26 cellular contexts compared by ENCODE assay signal in genomic region chr18:60962629-60963028, GRCh38.
"Had no signal": no experiment of that assay in that cellular context is flagged by ENCODE, and none has a peak within 500 bp of the region (broad histone marks: within the 10 kb centered on the region; RNA-seq: fewer than 3 reads in every experiment).

No MANE protein-coding gene starts in this region.

- H3K27ac ChIP-seq: breast epithelium, left lung, neutrophil, sigmoid colon, stomach, thyroid gland, upper lobe of left lung, vagina had no signal

- H3K4me3 ChIP-seq: breast epithelium, left lung, sigmoid colon, stomach, thyroid gland, upper lobe of left lung, vagina had no signal

- H3K27me3 ChIP-seq: breast epithelium, left lung, neutrophil, sigmoid colon, stomach, thyroid gland, upper lobe of left lung, vagina had no signal

- ATAC-seq: activated CD8-positive, alpha-beta T cell treated with anti-CD3 and anti-CD28 coated beads for 36 hours; activated naive CD8-positive, alpha-beta T cell treated with anti-CD3 and anti-CD28 coated beads, Interleukin-2, amount 50 U/mL, for 24 hours; activated T-cell treated with anti-CD3 and anti-CD28 coated beads, Interleukin-2, amount 50 U/mL, for 4 hours; activated T-helper 17 cell treated with anti-CD3 and anti-CD28 coated beads, Interleukin-2, amount 50 U/mL, for 72 hours; esophagus mucosa; left lung; stimulated activated naive B cell treated with anti-CD40 and anti-IgM and Interleukin-4, amounts not matched to agents 10 μg/mL and 1 μg/mL and 100 μg/mL, for 72 hours; WTC11 had no signal

- H3K9me3 ChIP-seq: neutrophil, sigmoid colon, stomach, thyroid gland, upper lobe of left lung, vagina had no signal

- H3K4me1 ChIP-seq: breast epithelium, left lung, sigmoid colon, stomach, thyroid gland, upper lobe of left lung, vagina had no signal

- DNase-seq: activated CD4-positive, alpha-beta T cell treated with anti-CD3 and anti-CD28 coated beads for 1 hour; activated CD4-positive, alpha-beta T cell treated with anti-CD3 and anti-CD28 coated beads, Interleukin-2, amount 50 U/mL, for 1 hour; activated CD8-positive, alpha-beta T cell treated with anti-CD3 and anti-CD28 coated beads for 36 hours; activated naive CD8-positive, alpha-beta T cell treated with anti-CD3 and anti-CD28 coated beads, Interleukin-2, amount 50 U/mL, for 24 hours; activated T-cell treated with anti-CD3 and anti-CD28 coated beads, Interleukin-2, amount 50 U/mL, for 4 hours; amygdala; endodermal cell; foreskin fibroblast; head of caudate nucleus; left lung; mammary epithelial cell; nephron progenitor cell; sigmoid colon; small intestine; stimulated activated CD4-positive, alpha-beta T cell treated with anti-CD3 and anti-CD28 coated beads, Interleukin-4, amount 100 ng/mL, for 4 hours; stimulated activated naive B cell treated with anti-CD40 and anti-IgM and Interleukin-4, amounts not matched to agents 10 μg/mL and 1 μg/mL and 100 μg/mL, for 72 hours; stomach; T-helper 2 cell; thyroid gland; upper lobe of left lung had no signal
